Comparison of ENCODE assay signal across 9 cellular contexts in the genomic region with DNA sequence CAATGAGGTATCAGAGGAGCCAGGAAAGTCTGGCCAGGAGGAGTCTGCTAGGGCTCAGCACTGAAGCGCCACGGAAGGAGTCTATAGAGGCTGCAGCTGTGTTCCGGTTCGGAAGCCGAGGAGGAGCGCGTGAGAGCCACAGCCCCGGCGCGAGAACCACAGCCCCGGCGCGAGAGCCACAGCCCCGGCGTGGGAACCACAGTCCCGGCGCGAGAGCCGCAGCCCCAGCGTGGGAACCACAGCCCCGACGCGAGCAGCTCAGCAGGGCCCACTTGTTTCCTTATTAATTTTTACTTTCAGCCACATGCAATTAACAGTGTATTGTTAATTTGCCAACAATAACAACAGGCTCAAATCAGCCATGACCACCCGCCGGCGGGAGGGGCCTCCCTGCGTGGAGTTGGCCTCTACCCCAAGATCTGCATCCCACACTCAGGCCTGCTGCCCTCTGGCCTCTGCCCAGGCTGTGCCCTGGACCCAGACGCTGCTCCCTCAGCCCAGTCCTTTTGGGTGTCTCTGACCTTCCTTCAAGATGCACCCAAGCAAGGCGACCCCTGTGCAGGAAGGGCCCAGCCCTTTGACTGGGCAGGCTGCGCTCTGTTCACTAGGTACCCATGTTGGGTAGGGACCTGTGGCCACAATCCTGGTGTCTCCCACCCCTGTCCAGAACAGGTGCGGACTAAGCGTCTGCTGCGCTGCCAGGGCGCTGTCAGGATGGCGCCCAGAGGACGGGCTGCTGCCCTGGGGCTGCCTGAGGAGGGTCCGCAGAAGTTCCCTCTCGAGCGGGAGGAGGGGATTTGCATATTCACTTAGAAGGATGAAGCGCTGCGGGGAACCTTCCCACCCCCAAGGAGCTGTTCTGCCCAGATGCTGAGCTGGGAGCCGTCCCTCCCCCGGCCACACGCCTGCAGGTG.
DNase-seq lines count a peak whose midpoint lies in the region; ATAC-seq, FAIRE-seq and TF ChIP-seq lines count a peak whose summit lies in the region.
"Had no signal": no experiment of that assay in that cellular context is flagged by ENCODE, and none has a peak within 500 bp of the region (broad histone marks: within the 10 kb centered on the region; RNA-seq: fewer than 3 reads in every experiment).

No MANE protein-coding gene starts in this region.

- H3K9me3 ChIP-seq in BE2C (no peaks in the 10 kb centered on the region), HUES6 (ENCODE audit: control insufficient read depth, insufficient read depth, low read depth, low read length) (peaks cover 19% of the 10 kb centered on the region; the same call in 1 of the 2 replicates), lower lobe of right lung (no peaks in the 10 kb centered on the region), small intestine (ENCODE audit: control insufficient read depth, low read depth) (no peaks in the 10 kb centered on the region), PC-9 (ENCODE audit: insufficient read depth, low read depth) (no peaks in the 10 kb centered on the region)

- 10 to 24% (median 15%) methylated on average over 36 to 44 of the region's 44 CpGs for WGBS in small intestine, 3 donors

- H3K4me2 ChIP-seq in PC-9 = no peak overlapping the region

- intact Hi-C loops in activated naive CD4-positive, alpha-beta T cell treated with anti-CD3 and anti-CD28 coated beads for 36 hours (cut with micrococcal nuclease) = loop anchor here (2.0 to 10.0 kb wide), 4 partner anchors 133 to 833 kb away; no protein-coding TSS in a partner anchor
- intact Hi-C loops in lower lobe of right lung (cut with DNase I) (no loop called here), PC-9 (cut with micrococcal nuclease; ENCODE audit: unreplicated experiment) (loop anchor here (5.0 kb wide), 1 partner anchor 348 kb away; a partner anchor contains a TSS)

- H3K4me3 Mint-ChIP-seq in activated naive CD4-positive, alpha-beta T cell treated with anti-CD3 and anti-CD28 coated beads for 36 hours = no peak overlapping the region

- H3K4me1 ChIP-seq in BE2C = peaks cover 6% of the 10 kb centered on the region
- H3K4me1 ChIP-seq in HUES6 (ENCODE audit: control insufficient read depth, insufficient read depth, low read length) = peaks cover 7% of the 10 kb centered on the region
- H3K4me1 ChIP-seq in lower lobe of right lung = peaks cover 11% of the 10 kb centered on the region
- no peaks in the 10 kb centered on the region for H3K4me1 ChIP-seq in small intestine (ENCODE audit: control insufficient read depth in 2 of 2, insufficient read depth in 1 of 2, low read depth in 1 of 2, low read length in 1 of 2)
- H3K4me1 ChIP-seq in PC-9 (replicated peaks; ENCODE audit: insufficient read depth) = no peaks in the 10 kb centered on the region

- DNase-seq in BE2C (no peak), lower lobe of right lung (peak; percentile 46), small intestine (no peak), PC-9 (no peak)
- peak; percentile 11 for DNase-seq in activated naive CD4-positive, alpha-beta T cell treated with anti-CD3 and anti-CD28 coated beads for 36 hours

- H3K36me3 ChIP-seq in BE2C (no peaks in the 10 kb centered on the region), HUES6 (ENCODE audit: control insufficient read depth, insufficient read depth, low read length) (no peaks in the 10 kb centered on the region), lower lobe of right lung (no peaks in the 10 kb centered on the region), small intestine (ENCODE audit: control insufficient read depth in 2 of 2, insufficient read depth in 2 of 2, low read length in 2 of 2) (no peaks in the 10 kb centered on the region), PC-9 (ENCODE audit: low read depth) (no peaks in the 10 kb centered on the region)

- FAIRE-seq in small intestine (lab: Jason Lieb, UNC) = no peak
- FAIRE-seq: TTC549 had no signal

- H3K9me3 Mint-ChIP-seq in activated naive CD4-positive, alpha-beta T cell treated with anti-CD3 and anti-CD28 coated beads for 36 hours = peaks cover 11% of the 10 kb centered on the region

- ATAC-seq in lower lobe of right lung = peak; percentile 45 to 53
- no peak for ATAC-seq in GM19395 (IDR thresholded peaks at IDR 0.05; ENCODE audit: unreplicated experiment)
- ATAC-seq in HG02623 (IDR thresholded peaks at IDR 0.05; ENCODE audit: unreplicated experiment) = no peak

- H3K4me3 ChIP-seq in BE2C (ENCODE audit: low read depth, low read length) (peak overlapping the region; percentile 14; the same call in 1 of the 2 replicates), HUES6 (ENCODE audit: low read depth, low read length) (peak overlapping the region; percentile 53), lower lobe of right lung (no peak overlapping the region), small intestine (ENCODE audit: low read depth in 1 of 2, low read length in 2 of 2) (no peak overlapping the region), PC-9 (no peak overlapping the region)

- BruUV-seq in PC-9 (replicated peaks; lab: Mats Ljungman, UMichigan) = no TSS peak

- no peaks in the 10 kb centered on the region; the same call in 1 of the 2 replicates for H3K27me3 ChIP-seq in BE2C
- peaks cover 25% of the 10 kb centered on the region; the same call in 1 of the 2 replicates for H3K27me3 ChIP-seq in HUES6 (ENCODE audit: control insufficient read depth, insufficient read depth, low read length)
- peaks cover 51% of the 10 kb centered on the region for H3K27me3 ChIP-seq in lower lobe of right lung (ENCODE audit: low read depth)
- H3K27me3 ChIP-seq in small intestine (ENCODE audit: control insufficient read depth in 2 of 2, insufficient read depth in 2 of 2, low read length in 2 of 2) = peaks cover 0 to 5% of the 10 kb centered on the region in 2 donors
- H3K27me3 ChIP-seq in PC-9 (ENCODE audit: insufficient read depth, low read depth) = peaks cover 50% of the 10 kb centered on the region

- no peak for TF ChIP-seq CTCF in BE2C (IDR thresholded peaks at IDR 0.05; ENCODE audit: low read depth, low read length)
- no peak for TF ChIP-seq CTCF in lower lobe of right lung (IDR thresholded peaks at IDR 0.05)
- no peak for TF ChIP-seq CTCF in PC-9 (conservative IDR thresholded peaks at IDR 0.05)

- H3K27me3 Mint-ChIP-seq in activated naive CD4-positive, alpha-beta T cell treated with anti-CD3 and anti-CD28 coated beads for 36 hours (ENCODE audit: low read depth) = peaks cover 37% of the 10 kb centered on the region

- H3K9me2 ChIP-seq in PC-9 (ENCODE audit: insufficient read depth) = no peaks in the 10 kb centered on the region

- no peaks in the 10 kb centered on the region for H4K20me1 ChIP-seq in PC-9 (ENCODE audit: insufficient read depth)

- no peak overlapping the region for H2AFZ ChIP-seq in PC-9

- peaks cover 5% of the 10 kb centered on the region for H3K36me3 Mint-ChIP-seq in activated naive CD4-positive, alpha-beta T cell treated with anti-CD3 and anti-CD28 coated beads for 36 hours (ENCODE audit: low read depth)

- peak overlapping the region; percentile 45 for H3K9ac ChIP-seq in HUES6 (ENCODE audit: low read length)

- H3K4me1 Mint-ChIP-seq in activated naive CD4-positive, alpha-beta T cell treated with anti-CD3 and anti-CD28 coated beads for 36 hours (ENCODE audit: low read depth) = peaks cover 12% of the 10 kb centered on the region

- no peaks in the 10 kb centered on the region for H3K79me2 ChIP-seq in PC-9 (ENCODE audit: low read depth)

- H3F3A ChIP-seq in PC-9 (ENCODE audit: insufficient read depth, low read depth) = no peaks in the 10 kb centered on the region

- CTCF ChIA-PET in activated naive CD4-positive, alpha-beta T cell treated with anti-CD3 and anti-CD28 coated beads for 36 hours (lab: Charles Lee) = interaction anchor here (0.6 to 1.7 kb wide), 8 partner anchors 16 to 745 kb away, joined by 3 to 7 read pairs (median 4); a partner anchor contains a TSS
- CTCF ChIA-PET in PC-9 (lab: Charles Lee) = interaction anchor here (0.7 kb wide), 3 partner anchors 85 to 571 kb away, joined by 3 to 12 read pairs (median 4); no protein-coding TSS in a partner anchor

- no peak overlapping the region for H3K27ac Mint-ChIP-seq in activated naive CD4-positive, alpha-beta T cell treated with anti-CD3 and anti-CD28 coated beads for 36 hours

- POLR2A ChIA-PET in PC-9 (lab: Charles Lee; ENCODE audit: unreplicated experiment) = no interaction called here

- no peak overlapping the region for H3K27ac ChIP-seq in HUES6 (ENCODE audit: low read depth, low read length)
- no peak overlapping the region for H3K27ac ChIP-seq in lower lobe of right lung
- no peak overlapping the region for H3K27ac ChIP-seq in small intestine (ENCODE audit: low read depth in 1 of 2, low read length in 1 of 2)
- no peak overlapping the region for H3K27ac ChIP-seq in PC-9

Comparison
In these comparisons a context has a peak if more than half of its experiments do, and no peak if none do; other contexts are left out.
1. DNase-seq: peak in activated naive CD4-positive, alpha-beta T cell treated with anti-CD3 and anti-CD28 coated beads for 36 hours (single experiment) and lower lobe of right lung (single experiment); none in BE2C (single experiment), small intestine (single experiment) and PC-9 (0 of 2).
2. H3K4me3 ChIP-seq: peak in BE2C (single experiment) and HUES6 (single experiment); none in lower lobe of right lung (single experiment), small intestine (0 of 2) and PC-9 (single experiment).
3. ATAC-seq: peak in lower lobe of right lung (2 of 2); none in GM19395 (single experiment) and HG02623 (single experiment).